Comparison of ENCODE assay signal across 1 cellular context in genomic region chr13:104327217-104327616, GRCh38.
TF ChIP-seq lines count a peak whose summit lies in the region.

No MANE protein-coding gene starts in this region.

TF ChIP-seq in SK-N-SH, 30 proteins besides CTCF, POLR2A, EP300 and RAD21 (continued from another document):
- TF ChIP-seq REST (IDR thresholded peaks at IDR 0.05; ENCODE audit: low read depth, low read length) (no peak), GATA2 (CRISPR knock-in tag; IDR thresholded peaks at IDR 0.05) (no peak), ELF1 (IDR thresholded peaks at IDR 0.05) (no peak), RFX5 (IDR thresholded peaks at IDR 0.05; ENCODE audit: low read length) (no peak), JUND (IDR thresholded peaks at IDR 0.05) (no peak), IRF3 (IDR thresholded peaks at IDR 0.05; ENCODE audit: low read depth, low read length) (no peak)
